In the genomic region with DNA sequence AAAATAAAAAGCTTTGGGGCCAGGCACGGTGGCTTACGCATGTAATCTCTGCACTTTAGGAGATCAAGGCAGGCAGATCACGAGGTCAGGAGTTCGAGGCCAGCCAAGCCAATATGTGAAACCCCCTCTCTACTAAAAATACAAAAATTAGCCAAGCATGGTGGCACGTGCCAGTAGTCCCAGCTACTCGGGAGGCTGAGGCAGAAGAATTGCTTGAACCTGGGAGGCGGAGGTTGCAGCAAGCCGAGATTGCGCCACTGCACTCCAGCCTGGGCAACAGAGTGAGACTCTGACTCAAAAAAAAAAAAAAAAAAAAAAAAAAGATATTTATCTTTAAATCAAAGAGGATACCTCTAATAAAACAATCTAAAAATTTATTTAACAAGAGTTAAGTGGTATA, we compare ENCODE assay signal across 8 cellular contexts. TPM values are rescaled to one million over a fixed set of nuclear protein-coding genes. Genes with fewer than 3 reads are reported as not detected.
DNase-seq lines count a peak whose midpoint lies in the region; ATAC-seq, FAIRE-seq and TF ChIP-seq lines count a peak whose summit lies in the region.
"Not testable (repeated sequence)": the region's sequence is repeated elsewhere in the genome, so short reads cannot be mapped to it uniquely, and the experiment has no call there.

No MANE protein-coding gene starts in this region.

- not testable (repeated sequence) for H3K4me3 ChIP-seq in KMS-11 (IDR thresholded peaks at IDR 0.05; ENCODE audit: insufficient read depth, low read depth, low read length); vagina
- H3K4me3 ChIP-seq in GM12878 (peak overlapping the region; percentile 33; the same call in 1 of the 2 replicates), iPS-20b (ENCODE audit: low read length) (peak overlapping the region; percentile 80; the same call in 1 of the 2 replicates), psoas muscle (peak overlapping the region; percentile 95)

- peak overlapping the region; percentile 97 for H3K4me3 Mint-ChIP-seq in CD4-positive, alpha-beta T cell
- peak overlapping the region; percentile 21 for H3K4me3 Mint-ChIP-seq in T-helper 2 cell treated with Interferon-gamma antibody and Interleukin-4, amounts not matched to agents 5 μg/mL and 100 μg/mL, for 36 hours
- H3K4me3 Mint-ChIP-seq in activated T-cell treated with anti-CD3 and anti-CD28 coated beads, Interleukin-2, amount 50 U/mL, for 72 hours = peak overlapping the region; percentile 95

- TF ChIP-seq RAD21 in GM12878 (IDR thresholded peaks at IDR 0.05; ENCODE audit: insufficient read depth, low read depth, low read length) = not testable (repeated sequence)

- not testable (repeated sequence) for H3K9me3 ChIP-seq in CD4-positive, alpha-beta T cell (ENCODE audit: control insufficient read depth, low read length); GM12878 (replicated peaks; ENCODE audit: control insufficient read depth, insufficient read depth, low read length); iPS-20b (ENCODE audit: insufficient read depth, low read depth, low read length); psoas muscle; vagina

- TF ChIP-seq CTCF in CD4-positive, alpha-beta T cell (IDR thresholded peaks at IDR 0.05); KMS-11 (conservative IDR thresholded peaks at IDR 0.05; ENCODE audit: low read depth, low read length); GM12878 (IDR thresholded peaks at IDR 0.05 in 2 of 3, conservative IDR thresholded peaks at IDR 0.05 in 1 of 3; ENCODE audit: control insufficient read depth in 2 of 3, extremely low read depth in 1 of 3, insufficient read depth in 1 of 3, low read depth in 3 of 3, low read length in 3 of 3); psoas muscle (IDR thresholded peaks at IDR 0.05); vagina (IDR thresholded peaks at IDR 0.05): not testable (repeated sequence)

- peaks cover 58% of the 10 kb centered on the region for H3K4me1 Mint-ChIP-seq in CD4-positive, alpha-beta T cell (ENCODE audit: low read depth)
- H3K4me1 Mint-ChIP-seq in T-helper 2 cell treated with Interferon-gamma antibody and Interleukin-4, amounts not matched to agents 5 μg/mL and 100 μg/mL, for 36 hours (ENCODE audit: low read depth) = peaks cover 56% of the 10 kb centered on the region
- peaks cover 64% of the 10 kb centered on the region for H3K4me1 Mint-ChIP-seq in activated T-cell treated with anti-CD3 and anti-CD28 coated beads, Interleukin-2, amount 50 U/mL, for 72 hours (ENCODE audit: low read depth)

- not testable (repeated sequence) for TF ChIP-seq POLR2A in GM12878 (IDR thresholded peaks at IDR 0.05; ENCODE audit: low read depth, low read length); vagina (IDR thresholded peaks at IDR 0.05)

- intact Hi-C loops in CD4-positive, alpha-beta T cell (cut with DNase I, micrococcal nuclease) = loop anchor here (2.0 to 10.0 kb wide), 7 partner anchors 13 to 447 kb away; no protein-coding TSS in a partner anchor
- intact Hi-C loops in GM12878 (cut with micrococcal nuclease; ENCODE audit: unreplicated experiment) (loop anchor here (1.0 to 5.0 kb wide), 5 partner anchors 31 to 240 kb away; no protein-coding TSS in a partner anchor), psoas muscle (cut with DNase I) (loop anchor here (5.0 to 10.0 kb wide), 5 partner anchors 40 to 427 kb away; no protein-coding TSS in a partner anchor), vagina (cut with DNase I) (loop anchor here (10.0 kb wide), 3 partner anchors 227 to 587 kb away; no protein-coding TSS in a partner anchor)

- POLR2A ChIA-PET in CD4-positive, alpha-beta T cell (lab: Charles Lee) = interaction anchor here (0.6 kb wide), 1 partner anchor 368 kb away, joined by 3 read pairs; no protein-coding TSS in a partner anchor
- POLR2A ChIA-PET in GM12878 (lab: Charles Lee) = interaction anchor here (0.7 kb wide), 1 partner anchor 318 kb away, joined by 7 read pairs; no protein-coding TSS in a partner anchor

- DNase-seq in CD4-positive, alpha-beta T cell; T-helper 2 cell treated with Interferon-gamma antibody and Interleukin-4, amounts not matched to agents 5 μg/mL and 100 μg/mL, for 36 hours (ENCODE audit: low spot score); activated T-cell treated with anti-CD3 and anti-CD28 coated beads, Interleukin-2, amount 50 U/mL, for 72 hours; GM12878 (ENCODE audit: low read depth, low spot score); psoas muscle; vagina (ENCODE audit: extremely low spot score in 2 of 2): not testable (repeated sequence)

- H3K4me2 ChIP-seq in KMS-11 (peak overlapping the region; percentile 94), GM12878 (ENCODE audit: control insufficient read depth, insufficient read depth) (peak overlapping the region; percentile 91; the same call in 1 of the 2 replicates)

- SMC1A ChIA-PET in GM12878 (lab: Charles Lee; ENCODE audit: uncharacterized antibody, unreplicated experiment) = interaction anchor here (1.2 to 4.4 kb wide), 3 partner anchors 9 to 106 kb away, joined by 3 to 20 read pairs (median 4); no protein-coding TSS in a partner anchor

- not testable (repeated sequence) for H3K27ac ChIP-seq in CD4-positive, alpha-beta T cell (ENCODE audit: low read depth, low read length); iPS-20b (ENCODE audit: low read length)
- H3K27ac ChIP-seq in KMS-11 = peak overlapping the region; percentile 84
- peak overlapping the region; percentile 89 for H3K27ac ChIP-seq in GM12878 (ENCODE audit: control insufficient read depth, insufficient read depth)
- peak overlapping the region; percentile 99 for H3K27ac ChIP-seq in psoas muscle
- H3K27ac ChIP-seq in vagina = peak overlapping the region; percentile 96

- H2AFZ ChIP-seq in KMS-11 (ENCODE audit: low read depth); GM12878 (ENCODE audit: control insufficient read depth, low read depth, low read length): not testable (repeated sequence)

- H3K36me3 ChIP-seq in KMS-11 (ENCODE audit: insufficient read depth); GM12878 (ENCODE audit: control insufficient read depth in 2 of 2, insufficient read depth in 2 of 2, low read length in 1 of 2); iPS-20b (ENCODE audit: insufficient read depth, low read depth, low read length); psoas muscle (ENCODE audit: insufficient read depth in 1 of 2, low read depth in 1 of 2); vagina: not testable (repeated sequence)

- RAD21 ChIA-PET in GM12878 (lab: Charles Lee; ENCODE audit: unreplicated experiment) = interaction anchor here (0.7 to 2.7 kb wide), 4 partner anchors 9 to 592 kb away, joined by 3 to 14 read pairs (median 4); no protein-coding TSS in a partner anchor

- H3K27ac Mint-ChIP-seq in CD4-positive, alpha-beta T cell = peak overlapping the region; percentile 91
- not testable (repeated sequence) for H3K27ac Mint-ChIP-seq in T-helper 2 cell treated with Interferon-gamma antibody and Interleukin-4, amounts not matched to agents 5 μg/mL and 100 μg/mL, for 36 hours
- H3K27ac Mint-ChIP-seq in activated T-cell treated with anti-CD3 and anti-CD28 coated beads, Interleukin-2, amount 50 U/mL, for 72 hours = peak overlapping the region; percentile 93

- peaks cover 81% of the 10 kb centered on the region for H3K79me2 ChIP-seq in KMS-11 (ENCODE audit: insufficient read depth, low read depth)
- peaks cover 72% of the 10 kb centered on the region for H3K79me2 ChIP-seq in GM12878 (ENCODE audit: control insufficient read depth, insufficient read depth, low read length)

- peaks cover 51% of the 10 kb centered on the region for H3K4me1 ChIP-seq in KMS-11 (ENCODE audit: low read depth, poor library complexity, severe bottlenecking)
- peaks cover 15% of the 10 kb centered on the region for H3K4me1 ChIP-seq in GM12878 (ENCODE audit: control insufficient read depth, insufficient read depth, low read length)
- peaks cover 31% of the 10 kb centered on the region; the same call in 1 of the 2 replicates for H3K4me1 ChIP-seq in iPS-20b (ENCODE audit: insufficient read depth, low read length)
- H3K4me1 ChIP-seq in psoas muscle = peaks cover 49% of the 10 kb centered on the region
- H3K4me1 ChIP-seq in vagina = peaks cover 69% of the 10 kb centered on the region

- CTCF ChIA-PET in CD4-positive, alpha-beta T cell (lab: Charles Lee) = interaction anchor here (1.3 kb wide), 1 partner anchor 179 kb away, joined by 4 read pairs; no protein-coding TSS in a partner anchor
- CTCF ChIA-PET in GM12878 (lab: Yijun Ruan, JAX) = interaction anchor here (1.3 kb wide), 1 partner anchor 137 kb away, joined by 3 read pairs; no protein-coding TSS in a partner anchor

- not testable (repeated sequence) for H3K27me3 Mint-ChIP-seq in CD4-positive, alpha-beta T cell; T-helper 2 cell treated with Interferon-gamma antibody and Interleukin-4, amounts not matched to agents 5 μg/mL and 100 μg/mL, for 36 hours (ENCODE audit: low read depth); activated T-cell treated with anti-CD3 and anti-CD28 coated beads, Interleukin-2, amount 50 U/mL, for 72 hours (ENCODE audit: low read depth)

- ATAC-seq in CD4-positive, alpha-beta T cell (ENCODE audit: poor library complexity); activated T-cell treated with anti-CD3 and anti-CD28 coated beads, Interleukin-2, amount 50 U/mL, for 72 hours (replicated peaks in 1 of 2); GM12878; psoas muscle: not testable (repeated sequence)

- not testable (repeated sequence) for TF ChIP-seq EP300 in GM12878 (IDR thresholded peaks at IDR 0.05; ENCODE audit: borderline replicate concordance in 1 of 2, control insufficient read depth in 1 of 2, low read depth in 2 of 2, low read length in 2 of 2)

- H3K9ac ChIP-seq in KMS-11 = peak overlapping the region; percentile 67; the same call in 1 of the 2 replicates
- not testable (repeated sequence) for H3K9ac ChIP-seq in GM12878 (ENCODE audit: control insufficient read depth, insufficient read depth, low read length); iPS-20b (ENCODE audit: low read depth, low read length)

- H3K27me3 ChIP-seq in CD4-positive, alpha-beta T cell (ENCODE audit: control insufficient read depth, insufficient read depth, low read length); KMS-11 (ENCODE audit: insufficient read depth, low read depth); GM12878 (replicated peaks in 1 of 2; ENCODE audit: control insufficient read depth in 2 of 2, insufficient read depth in 2 of 2, low read length in 1 of 2); psoas muscle (ENCODE audit: insufficient read depth in 3 of 3, low read length in 2 of 3); vagina: not testable (repeated sequence)
- peaks cover 14% of the 10 kb centered on the region; the same call in 1 of the 2 replicates for H3K27me3 ChIP-seq in iPS-20b (ENCODE audit: insufficient read depth, low read length)

- H3K36me3 Mint-ChIP-seq in CD4-positive, alpha-beta T cell (ENCODE audit: low read depth) = peaks cover 73% of the 10 kb centered on the region
- H3K36me3 Mint-ChIP-seq in T-helper 2 cell treated with Interferon-gamma antibody and Interleukin-4, amounts not matched to agents 5 μg/mL and 100 μg/mL, for 36 hours (ENCODE audit: low read depth) = peaks cover 26% of the 10 kb centered on the region
- H3K36me3 Mint-ChIP-seq in activated T-cell treated with anti-CD3 and anti-CD28 coated beads, Interleukin-2, amount 50 U/mL, for 72 hours (ENCODE audit: insufficient read depth in 2 of 2) = peaks cover 19 to 43% of the 10 kb centered on the region in 2 donors

- H3K9me3 Mint-ChIP-seq in CD4-positive, alpha-beta T cell; T-helper 2 cell treated with Interferon-gamma antibody and Interleukin-4, amounts not matched to agents 5 μg/mL and 100 μg/mL, for 36 hours; activated T-cell treated with anti-CD3 and anti-CD28 coated beads, Interleukin-2, amount 50 U/mL, for 72 hours: not testable (repeated sequence)

- BruUV-seq in GM12878 (replicated peaks; lab: Mats Ljungman, UMichigan) = not testable (repeated sequence)

- not testable (repeated sequence) for H4K20me1 ChIP-seq in KMS-11 (ENCODE audit: insufficient read depth); GM12878 (ENCODE audit: control insufficient read depth, insufficient read depth)

- not testable (repeated sequence) for FAIRE-seq in GM12878 (lab: Jason Lieb, UNC)

- in situ Hi-C loops in GM12878 (cut with MboI) = loop anchor here (5.0 kb wide), 2 partner anchors 145 to 215 kb away; no protein-coding TSS in a partner anchor

- 5% methylated on average over 9 of the region's 9 CpGs for WGBS in GM12878 (ENCODE audit: insufficient coverage, insufficient replicate concordance, low lambda C conversion rate, missing lambda C conversion rate)
- WGBS in psoas muscle, 3 donors = 68 to 81% (median 71%) methylated on average over 9 of the region's 9 CpGs

RNA-seq across cellular contexts. Expression of gene FOXO1, which starts 4.6 kb away (rescaled TPM):
- total RNA-seq in CD4-positive, alpha-beta T cell = 100 to 1,000 TPM in 1 of 2 experiments, 10 to 100 TPM in 1; 93.1 to 101 TPM
- total RNA-seq in activated T-cell treated with anti-CD3 and anti-CD28 coated beads, Interleukin-2, amount 50 U/mL, for 72 hours = 10 to 100 TPM; 47.0 to 56.9 TPM
- total RNA-seq in GM12878 (2013; cell fraction: nucleolus; rRNA removed) = 11.4 and 11.6 TPM in 2 replicates
- total RNA-seq in GM12878 (2014; rRNA removed) (0.65 and 0.96 TPM in 2 replicates), GM12878 (2014; rRNA removed; fragmentation: Illumina TruSeq; extraction: Trizol) (0.88 and 1.1 TPM in 2 replicates), GM12878 (2021) (1.6 and 2.4 TPM in 2 replicates), psoas muscle (100 to 1,000 TPM in 2 of 4 donors, 10 to 100 TPM in 2; 54.3 to 160 (median 91.1) TPM), vagina (64.1 TPM)
- 4.7 TPM for polyA plus RNA-seq in GM12878 (2011; ENCODE audit: low read depth)
- polyA plus RNA-seq in GM12878 (2011; rRNA removed) (7.0 and 8.3 TPM in 2 replicates), GM12878 (2014; fragmentation: Illumina TruSeq; extraction: Trizol) (1.4 and 1.6 TPM in 2 replicates), GM12878 (2014; fragmentation: Nextera tagmentation; extraction: Ambion mirVana) (under 1 TPM; 0.64 to 0.72 TPM), GM12878 (2014; rRNA removed) (0.70 TPM in 2 replicates), GM12878 (2016; fragmentation: Nextera tagmentation; extraction: Ambion mirVana) (under 1 TPM; 0.58 to 0.79 TPM), psoas muscle (10 to 100 TPM; 23.8 to 83.2 (median 68.3) TPM)
- 7.5 and 8.5 TPM in 2 replicates for polyA plus RNA-seq in GM12878 (2011; cell fraction: cytosol; rRNA removed)
- polyA plus RNA-seq in GM12878 (2011; cell fraction: nucleus; rRNA removed) = 6.3 and 8.8 TPM in 2 replicates
- polyA plus RNA-seq in GM12878 (2012) = 5.2 and 6.1 TPM in 2 replicates
- 20.9 and 28.1 TPM in 2 replicates for polyA minus RNA-seq in GM12878 (2011; rRNA and poly(A)+ RNA removed)
- 11.6 and 15.6 TPM in 2 replicates for polyA minus RNA-seq in GM12878 (2011; cell fraction: cytosol; rRNA and poly(A)+ RNA removed)
- 9.1 and 21.0 TPM in 2 replicates for polyA minus RNA-seq in GM12878 (2011; cell fraction: nucleus; rRNA and poly(A)+ RNA removed)

Comparison
In these comparisons a context has a peak if more than half of its experiments do, and no peak if none do; other contexts are left out.
1. H3K4me3 Mint-ChIP-seq: peak in every context shown above with its lines; median percentile 97 in CD4-positive, alpha-beta T cell; 95 in activated T-cell treated with anti-CD3 and anti-CD28 coated beads, Interleukin-2, amount 50 U/mL, for 72 hours; 21 in T-helper 2 cell treated with Interferon-gamma antibody and Interleukin-4, amounts not matched to agents 5 μg/mL and 100 μg/mL, for 36 hours.